Comparison of ENCODE assay signal across 9 cellular contexts in genomic region chr4:138919094-138919936, GRCh38.
A peak's percentile ranks its signal among the peaks of the same experiment; 100 is the strongest.
DNase-seq lines count a peak whose midpoint lies in the region; ATAC-seq, FAIRE-seq and TF ChIP-seq lines count a peak whose summit lies in the region.
"Had no signal": no experiment of that assay in that cellular context is flagged by ENCODE, and none has a peak within 500 bp of the region (broad histone marks: within the 10 kb centered on the region; RNA-seq: fewer than 3 reads in every experiment).

No MANE protein-coding gene starts in this region.

- peak overlapping the region; percentile 21 for H3K4me3 Mint-ChIP-seq in osteocyte (ENCODE audit: unreplicated experiment)
- H3K4me3 Mint-ChIP-seq: CD4-positive, alpha-beta memory T cell had no signal

- H3K36me3 Mint-ChIP-seq in osteocyte (ENCODE audit: unreplicated experiment): no peaks in the 10 kb centered on the region
- H3K36me3 Mint-ChIP-seq: CD4-positive, alpha-beta memory T cell had no signal

- ATAC-seq in HG02852 (IDR thresholded peaks at IDR 0.05; ENCODE audit: unreplicated experiment): peak; percentile 89
- no peak for ATAC-seq in HG02840 (IDR thresholded peaks at IDR 0.05; ENCODE audit: low FRiP score, unreplicated experiment)

- FAIRE-seq in frontal cortex (lab: Jason Lieb, UNC): peak; percentile 86

- H3K27me3 Mint-ChIP-seq in osteocyte (ENCODE audit: unreplicated experiment): peaks cover 7% of the 10 kb centered on the region

- TF ChIP-seq CTCF in osteocyte (IDR thresholded peaks at IDR 0.05): peak; percentile 83

- H3K4me1 Mint-ChIP-seq in osteocyte (ENCODE audit: unreplicated experiment): peaks cover 12% of the 10 kb centered on the region
- H3K4me1 Mint-ChIP-seq: CD4-positive, alpha-beta memory T cell had no signal

- H3K27ac Mint-ChIP-seq in osteocyte (ENCODE audit: unreplicated experiment): no peak overlapping the region

- H3K9me3 Mint-ChIP-seq in osteocyte (ENCODE audit: unreplicated experiment): no peaks in the 10 kb centered on the region
- H3K9me3 Mint-ChIP-seq: CD4-positive, alpha-beta memory T cell had no signal

- peak; percentile 71 for DNase-seq in SIG-M5 treated with dmso at 0.1 percent for 504 hours (lab: John Stamatoyannopoulos, UW; ENCODE audit: unreplicated experiment)
- DNase-seq in SIG-M5 (lab: John Stamatoyannopoulos, UW): no peak
- peak; percentile 41 for DNase-seq in NCI-H2196 (lab: John Stamatoyannopoulos, UW; ENCODE audit: unreplicated experiment)
- peak; percentile 43 for DNase-seq in activated T-cell treated with anti-CD3 and anti-CD28 coated beads for 48 hours (ENCODE audit: low read depth)
- DNase-seq in frontal cortex (ENCODE audit: low spot score in 2 of 2): peak; percentile 19 to 52
- peak; percentile 89 for DNase-seq in osteocyte (ENCODE audit: extremely low spot score, unreplicated experiment)
